Comparison of ENCODE assay signal across 19 cellular contexts in genomic region chr13:93867481-93867880, GRCh38.
DNase-seq lines count a peak whose midpoint lies in the region; ATAC-seq and TF ChIP-seq lines count a peak whose summit lies in the region.
"Had no signal": no experiment of that assay in that cellular context is flagged by ENCODE, and none has a peak within 500 bp of the region (broad histone marks: within the 10 kb centered on the region; RNA-seq: fewer than 3 reads in every experiment).

No MANE protein-coding gene starts in this region.

- TF ChIP-seq CTCF in AG04450 (IDR thresholded peaks at IDR 0.05; ENCODE audit: low read depth, low read length) (no peak), foreskin keratinocyte (conservative IDR thresholded peaks at IDR 0.05) (no peak)

- H3K9me3 ChIP-seq in AG04450 (ENCODE audit: control insufficient read depth, insufficient read depth, low read length) = no peaks in the 10 kb centered on the region
- H3K9me3 ChIP-seq in GM23248 (ENCODE audit: low read depth) = no peaks in the 10 kb centered on the region
- H3K9me3 ChIP-seq: BLaER1 had no signal

- no peak overlapping the region for H2AFZ ChIP-seq in GM23248

- H3K27ac ChIP-seq in AG04450 (ENCODE audit: low read depth, low read length) (peak overlapping the region; percentile 59), GM23248 (peak overlapping the region; percentile 63), foreskin keratinocyte (no peak overlapping the region)
- H3K27ac ChIP-seq: 22Rv1, BLaER1 had no signal

- WGBS in GM23248 (ENCODE audit: low coverage in 1 of 2, low lambda C conversion rate in 2 of 2, missing lambda C conversion rate in 2 of 2), 2 experiments = 7 to 10% methylated on average over 3 of the region's 3 CpGs

- peaks cover 30% of the 10 kb centered on the region for H3F3A ChIP-seq in GM23248 (ENCODE audit: insufficient read depth)

- no peaks in the 10 kb centered on the region for H3K79me2 ChIP-seq in GM23248 (ENCODE audit: insufficient read depth)

- H3K36me3 ChIP-seq in GM23248 (ENCODE audit: low read depth) = no peaks in the 10 kb centered on the region
- H3K36me3 ChIP-seq: BLaER1 had no signal

- peak overlapping the region; percentile 59 for H3K4me2 ChIP-seq in GM23248 (ENCODE audit: unreplicated experiment)
- H3K4me2 ChIP-seq: BLaER1 had no signal

- H3K4me1 ChIP-seq in GM23248 (ENCODE audit: insufficient read depth) (peaks cover 27% of the 10 kb centered on the region), foreskin keratinocyte (no peaks in the 10 kb centered on the region)

- H3K9ac ChIP-seq in GM23248 = no peak overlapping the region
- H3K9ac ChIP-seq: BLaER1 had no signal

- no peaks in the 10 kb centered on the region for H3K9me2 ChIP-seq in GM23248 (ENCODE audit: insufficient read depth)

- H3K27me3 ChIP-seq in AG04450 (ENCODE audit: control insufficient read depth, insufficient read depth, low read length) (no peaks in the 10 kb centered on the region), GM23248 (replicated peaks; ENCODE audit: insufficient read depth) (no peaks in the 10 kb centered on the region), foreskin keratinocyte (no peaks in the 10 kb centered on the region)
- H3K27me3 ChIP-seq: BLaER1 had no signal

- H4K20me1 ChIP-seq in GM23248 (ENCODE audit: insufficient read depth) = no peaks in the 10 kb centered on the region
- H4K20me1 ChIP-seq: BLaER1 had no signal

- POLR2A ChIA-PET in AG04450 (lab: Yijun Ruan, JAX) = interaction anchor here (0.5 to 0.6 kb wide), 2 partner anchors 15 to 270 kb away, joined by 3 to 8 read pairs; no protein-coding TSS in a partner anchor

- CTCF ChIA-PET in AG04450 (lab: Charles Lee) = interaction anchor here (0.6 to 1.3 kb wide), 2 partner anchors 326 to 494 kb away, joined by 3 to 6 read pairs; no protein-coding TSS in a partner anchor

- ATAC-seq in foreskin keratinocyte = no peak
- ATAC-seq in esophagus mucosa = no peak
- ATAC-seq in HG03025 (IDR thresholded peaks at IDR 0.05; ENCODE audit: low FRiP score, unreplicated experiment) = no peak
- ATAC-seq: CD8-positive, alpha-beta T cell; HCT116; PC-3 had no signal

- no peak overlapping the region for H3K4me3 ChIP-seq in AG04450 (ENCODE audit: low read depth, low read length)
- H3K4me3 ChIP-seq in GM23248 = no peak overlapping the region
- H3K4me3 ChIP-seq: BLaER1 had no signal

- peak; percentile 81 for DNase-seq in AG04450 (ENCODE audit: low read depth, low spot score)
- peak; percentile 82 for DNase-seq in GM23248
- DNase-seq in amniotic epithelial cell (ENCODE audit: low read depth) = peak; percentile 83
- DNase-seq in foreskin keratinocyte = peak; percentile 3 to 45
- no peak for DNase-seq in HK-2 (ENCODE audit: unreplicated experiment)
- no peak for DNase-seq in stimulated activated CD4-positive, alpha-beta T cell treated with anti-CD3 and anti-CD28 coated beads, Interleukin-2, amount 100 ng/mL, for 48 hours
- DNase-seq: Calu3; CD8-positive, alpha-beta T cell; NCI-H1417 treated with DMSO at 0.1 percent for 48 hours; NCI-H187 treated with DMSO at 0.1 percent for 48 hours; NCI-H345; NCI-H524 treated with DMSO at 0.1 percent for 48 hours; PC-3; T-helper 1 cell had no signal

- in situ Hi-C loops in GM23248 (cut with MboI) = no loop called here

Comparison
In these comparisons a context has a peak if more than half of its experiments do, and no peak if none do; other contexts are left out.
1. DNase-seq: peak in AG04450 (single experiment), GM23248 (single experiment), amniotic epithelial cell (single experiment) and foreskin keratinocyte (2 of 2); none in HK-2 (single experiment) and stimulated activated CD4-positive, alpha-beta T cell treated with anti-CD3 and anti-CD28 coated beads, Interleukin-2, amount 100 ng/mL, for 48 hours (0 of 2).